ENCODE assay signal across 7 cellular contexts in the genomic region with DNA sequence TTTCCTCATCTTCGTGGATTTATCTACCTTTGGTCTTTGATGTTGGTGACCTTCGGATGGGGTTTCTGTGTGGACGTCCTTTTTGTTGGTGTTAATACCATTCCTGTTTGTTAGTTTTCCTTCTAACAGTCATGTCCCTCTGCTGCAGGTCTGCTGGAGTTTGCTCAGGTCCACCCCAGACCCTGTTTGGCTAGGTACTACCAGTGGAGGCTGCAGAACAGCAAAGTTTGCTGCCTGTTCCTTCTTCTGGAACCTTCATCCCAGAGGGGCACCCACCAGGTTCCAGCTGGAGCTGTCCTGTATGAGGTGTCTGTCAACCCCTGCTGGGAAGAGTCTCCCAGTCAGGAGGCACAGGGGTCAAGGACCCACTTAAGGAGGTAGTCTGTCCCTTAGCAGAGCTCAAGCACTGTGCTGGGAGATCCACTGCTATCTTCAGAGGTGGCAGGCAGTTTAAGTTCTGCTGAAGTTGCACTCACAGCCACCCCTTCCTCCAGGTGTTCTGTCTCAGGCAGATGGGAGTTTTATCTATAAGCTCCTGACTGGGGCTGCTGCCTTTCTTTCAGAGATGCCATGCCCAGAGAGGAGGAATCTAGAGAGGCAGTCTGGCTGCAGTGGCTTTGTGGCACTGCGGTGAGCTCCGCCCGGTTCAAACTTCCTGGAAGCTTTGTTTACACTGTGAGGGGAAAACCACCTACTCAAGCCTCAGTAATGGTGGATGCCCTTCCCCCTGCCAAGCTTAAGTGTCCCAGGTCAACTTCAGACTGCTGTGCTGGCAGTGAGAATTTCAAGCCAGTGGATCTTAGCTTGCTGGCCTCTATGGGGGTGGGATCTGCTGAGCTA. TPM values are rescaled to one million over a fixed set of nuclear protein-coding genes. Genes with fewer than 3 reads are reported as not detected.
DNase-seq lines count a peak whose midpoint lies in the region; ATAC-seq and TF ChIP-seq lines count a peak whose summit lies in the region.
"Not testable (repeated sequence)": the region's sequence is repeated elsewhere in the genome, so short reads cannot be mapped to it uniquely, and the experiment has no call there.

No MANE protein-coding gene starts in this region.

- not testable (repeated sequence) for TF ChIP-seq CTCF in PC-9 (conservative IDR thresholded peaks at IDR 0.05)

- peaks cover 31% of the 10 kb centered on the region for H3K4me1 Mint-ChIP-seq in activated T-cell treated with anti-CD3 and anti-CD28 coated beads, Interleukin-2, amount 50 U/mL, for 24 hours (ENCODE audit: low read depth)
- peaks cover 31% of the 10 kb centered on the region for H3K4me1 Mint-ChIP-seq in activated naive CD4-positive, alpha-beta T cell treated with anti-CD3 and anti-CD28 coated beads, Interleukin-2, amount 50 U/mL, for 24 hours

- not testable (repeated sequence) for H3F3A ChIP-seq in PC-9 (ENCODE audit: insufficient read depth, low read depth)

- not testable (repeated sequence) for H3K4me3 ChIP-seq in PC-9

- H3K36me3 Mint-ChIP-seq in activated T-cell treated with anti-CD3 and anti-CD28 coated beads, Interleukin-2, amount 50 U/mL, for 24 hours (ENCODE audit: low read depth): peaks cover 32% of the 10 kb centered on the region
- peaks cover 19% of the 10 kb centered on the region for H3K36me3 Mint-ChIP-seq in activated naive CD4-positive, alpha-beta T cell treated with anti-CD3 and anti-CD28 coated beads, Interleukin-2, amount 50 U/mL, for 24 hours

- H3K4me2 ChIP-seq in PC-9: peak overlapping the region; percentile 20; the same call in 1 of the 2 replicates

- H3K9me2 ChIP-seq in PC-9 (ENCODE audit: insufficient read depth): not testable (repeated sequence)

- ATAC-seq in left colon: peak; percentile 94

- intact Hi-C loops in PC-9 (cut with micrococcal nuclease; ENCODE audit: unreplicated experiment): loop anchor here (10.0 kb wide), 1 partner anchor 745 kb away; no protein-coding TSS in a partner anchor
- intact Hi-C loops in left colon (cut with DNase I, micrococcal nuclease): not testable (repeated sequence)

- not testable (repeated sequence) for H3K27me3 Mint-ChIP-seq in activated T-cell treated with anti-CD3 and anti-CD28 coated beads, Interleukin-2, amount 50 U/mL, for 24 hours; activated naive CD4-positive, alpha-beta T cell treated with anti-CD3 and anti-CD28 coated beads, Interleukin-2, amount 50 U/mL, for 24 hours

- H2AFZ ChIP-seq in PC-9: not testable (repeated sequence)

- peak; percentile 82 for DNase-seq in H4 (ENCODE audit: low spot score)
- peak; percentile 39 to 58 for DNase-seq in PC-9
- DNase-seq in activated CD4-positive, alpha-beta T cell treated with anti-CD3 and anti-CD28 coated beads for 48 hours: peak; percentile 36
- peak; percentile 41 for DNase-seq in activated T-cell treated with anti-CD3 and anti-CD28 coated beads, Interleukin-2, amount 50 U/mL, for 24 hours
- peak; percentile 56 to 59 for DNase-seq in left colon
- DNase-seq in stimulated activated CD4-positive, alpha-beta T cell treated with anti-CD3 and anti-CD28 coated beads, TNF-alpha, amount 100 ng/mL, for 1 hour (ENCODE audit: low read depth in 3 of 3, low spot score in 1 of 3): peak in 2 of 3 donors; percentile 9 to 12

- H3K27ac Mint-ChIP-seq in activated T-cell treated with anti-CD3 and anti-CD28 coated beads, Interleukin-2, amount 50 U/mL, for 24 hours: peak overlapping the region; percentile 77
- peak overlapping the region; percentile 41 for H3K27ac Mint-ChIP-seq in activated naive CD4-positive, alpha-beta T cell treated with anti-CD3 and anti-CD28 coated beads, Interleukin-2, amount 50 U/mL, for 24 hours

- not testable (repeated sequence) for BruUV-seq in PC-9 (replicated peaks; lab: Mats Ljungman, UMichigan)

- not testable (repeated sequence) for H4K20me1 ChIP-seq in PC-9 (ENCODE audit: insufficient read depth)

- H3K79me2 ChIP-seq in PC-9 (ENCODE audit: low read depth): not testable (repeated sequence)

- H3K4me3 Mint-ChIP-seq in activated T-cell treated with anti-CD3 and anti-CD28 coated beads, Interleukin-2, amount 50 U/mL, for 24 hours: peak overlapping the region; percentile 25
- H3K4me3 Mint-ChIP-seq in activated naive CD4-positive, alpha-beta T cell treated with anti-CD3 and anti-CD28 coated beads, Interleukin-2, amount 50 U/mL, for 24 hours: peak overlapping the region; percentile 58

- H3K36me3 ChIP-seq in PC-9 (ENCODE audit: low read depth): not testable (repeated sequence)

- CTCF ChIA-PET in PC-9 (lab: Charles Lee): interaction anchor here (0.6 kb wide), 1 partner anchor 30 kb away, joined by 3 read pairs; no protein-coding TSS in a partner anchor

- H3K4me1 ChIP-seq in PC-9 (replicated peaks; ENCODE audit: insufficient read depth): not testable (repeated sequence)

- H3K27me3 ChIP-seq in PC-9 (ENCODE audit: insufficient read depth, low read depth): not testable (repeated sequence)

- POLR2A ChIA-PET in PC-9 (lab: Charles Lee; ENCODE audit: unreplicated experiment): not testable (repeated sequence)

- H3K9me3 ChIP-seq in PC-9 (ENCODE audit: insufficient read depth, low read depth): peaks cover 14% of the 10 kb centered on the region; the same call in 1 of the 2 replicates

- not testable (repeated sequence) for H3K27ac ChIP-seq in PC-9

- peaks cover 38% of the 10 kb centered on the region for H3K9me3 Mint-ChIP-seq in activated T-cell treated with anti-CD3 and anti-CD28 coated beads, Interleukin-2, amount 50 U/mL, for 24 hours
- H3K9me3 Mint-ChIP-seq in activated naive CD4-positive, alpha-beta T cell treated with anti-CD3 and anti-CD28 coated beads, Interleukin-2, amount 50 U/mL, for 24 hours: peaks cover 36% of the 10 kb centered on the region

RNA-seq across cellular contexts. Expression of gene TMEM106B, which starts 40.9 kb away (rescaled TPM):
- 181 and 208 TPM in 2 replicates for total RNA-seq in H4 (2014; rRNA removed; shearing (Covaris generic))
- total RNA-seq in PC-9 (2021) (61.1 and 64.4 TPM in 2 replicates), left colon (10 to 100 TPM; 42.2 to 54.5 TPM)

Comparison
In these comparisons a context has a peak if more than half of its experiments do, and no peak if none do; other contexts are left out.
1. DNase-seq: peak in every context shown above with its lines; median percentile 82 in H4; 58 in left colon; 48 in PC-9; 41 in activated T-cell treated with anti-CD3 and anti-CD28 coated beads, Interleukin-2, amount 50 U/mL, for 24 hours; 36 in activated CD4-positive, alpha-beta T cell treated with anti-CD3 and anti-CD28 coated beads for 48 hours; 10 in stimulated activated CD4-positive, alpha-beta T cell treated with anti-CD3 and anti-CD28 coated beads, TNF-alpha, amount 100 ng/mL, for 1 hour.